In the genomic region with DNA sequence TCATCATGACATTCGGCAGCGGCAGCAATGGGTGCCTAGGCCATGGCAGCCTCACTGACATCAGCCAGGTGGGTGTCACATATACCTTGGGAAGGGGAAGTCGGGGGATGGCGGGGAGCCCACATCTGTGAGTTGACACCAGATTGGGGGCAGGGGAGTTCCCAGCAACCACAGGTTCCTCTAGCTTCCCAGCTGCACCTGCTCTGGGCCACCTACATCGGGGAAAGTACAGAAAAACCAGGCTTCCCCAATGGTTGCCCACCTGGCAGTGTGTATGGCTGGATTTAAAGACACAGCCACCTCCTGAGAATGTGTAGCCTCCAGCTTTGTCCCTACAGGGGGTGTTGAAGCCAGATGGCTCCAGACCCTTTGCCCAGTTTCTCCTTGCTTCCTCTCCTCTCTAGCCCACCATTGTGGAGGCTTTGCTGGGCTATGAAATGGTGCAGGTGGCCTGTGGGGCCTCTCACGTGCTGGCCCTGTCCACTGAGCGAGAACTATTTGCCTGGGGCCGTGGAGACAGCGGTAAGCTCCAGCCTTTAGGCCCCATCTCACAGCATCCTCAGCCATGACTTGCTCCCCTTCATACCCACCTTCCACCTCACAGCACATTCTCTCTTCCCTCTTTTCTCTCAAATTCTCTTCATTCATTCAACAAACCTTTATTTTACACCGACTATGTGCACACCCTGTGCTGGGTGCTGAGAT, we compare ENCODE assay signal across 10 cellular contexts.
DNase-seq lines count a peak whose midpoint lies in the region; ATAC-seq lines count a peak whose summit lies in the region.
"Had no signal": no experiment of that assay in that cellular context is flagged by ENCODE, and none has a peak within 500 bp of the region (broad histone marks: within the 10 kb centered on the region; RNA-seq: fewer than 3 reads in every experiment).

No MANE protein-coding gene starts in this region.

- ATAC-seq in GM18907 (IDR thresholded peaks at IDR 0.05; ENCODE audit: unreplicated experiment), result peak; percentile 39
- no peak for ATAC-seq in HG02852 (IDR thresholded peaks at IDR 0.05; ENCODE audit: unreplicated experiment)
- ATAC-seq in GM18498 (IDR thresholded peaks at IDR 0.05; ENCODE audit: unreplicated experiment), result no peak

- DNase-seq in RPMI8226 (peak; percentile 88), inferior parietal cortex (ENCODE audit: extremely low spot score) (no peak), EL (no peak)
- DNase-seq in activated naive CD8-positive, alpha-beta T cell treated with anti-CD3 and anti-CD28 coated beads, Interleukin-2, amount 50 U/mL, for 16 hours (ENCODE audit: low read depth, low spot score), result peak; percentile 45
- peak; percentile 73 to 77 for DNase-seq in stimulated activated CD8-positive, alpha-beta memory T cell treated with anti-CD3 and anti-CD28 coated beads, Interleukin-7, amount 100 ng/mL, for 4 hours (ENCODE audit: low read depth in 2 of 2)
- DNase-seq: Kasumi-1, SJCRH30 had no signal

Comparison
In these comparisons a context has a peak if more than half of its experiments do, and no peak if none do; other contexts are left out.
1. DNase-seq: peak in RPMI8226 (single experiment), activated naive CD8-positive, alpha-beta T cell treated with anti-CD3 and anti-CD28 coated beads, Interleukin-2, amount 50 U/mL, for 16 hours (single experiment) and stimulated activated CD8-positive, alpha-beta memory T cell treated with anti-CD3 and anti-CD28 coated beads, Interleukin-7, amount 100 ng/mL, for 4 hours (2 of 2); none in inferior parietal cortex (single experiment) and EL (single experiment).